11 cellular contexts compared by ENCODE assay signal in the genomic region with DNA sequence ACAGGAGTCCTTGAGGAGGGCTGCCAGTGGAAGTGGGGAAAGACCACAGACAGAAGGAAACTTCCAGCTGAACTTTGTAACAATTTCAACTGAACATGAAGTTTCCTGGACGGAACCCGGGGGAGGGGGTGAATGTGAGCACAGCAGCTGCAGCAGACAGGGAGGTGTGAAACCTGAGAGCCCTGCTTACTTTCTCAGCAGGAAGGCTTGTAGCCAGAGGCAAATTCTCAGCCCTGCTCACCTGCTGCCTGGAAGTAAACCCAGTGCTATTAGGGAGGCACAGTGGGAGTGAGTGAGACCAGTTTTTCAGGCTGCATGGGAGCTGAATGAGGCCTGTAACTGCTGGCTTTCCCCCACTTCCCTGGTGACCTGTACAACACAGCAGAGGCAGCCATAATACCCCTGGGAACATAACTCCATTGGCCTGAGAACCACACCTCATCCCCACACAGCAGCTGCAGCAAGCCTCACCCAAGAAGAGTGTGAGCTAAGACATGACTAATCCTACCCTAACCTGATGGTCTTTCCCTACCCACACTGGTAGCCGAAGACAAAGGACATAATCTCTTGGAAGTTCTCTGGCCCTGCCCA. TPM values are rescaled to one million over a fixed set of nuclear protein-coding genes. Genes with fewer than 3 reads are reported as not detected.
A peak's percentile ranks its signal among the peaks of the same experiment; 100 is the strongest.
DNase-seq lines count a peak whose midpoint lies in the region; ATAC-seq and TF ChIP-seq lines count a peak whose summit lies in the region.
"Had no signal": no experiment of that assay in that cellular context is flagged by ENCODE, and none has a peak within 500 bp of the region (broad histone marks: within the 10 kb centered on the region; RNA-seq: fewer than 3 reads in every experiment).

No MANE protein-coding gene starts in this region.

- H3K36me3 ChIP-seq in A673 (ENCODE audit: insufficient read depth, low read length, poor library complexity, severe bottlenecking) (no peaks in the 10 kb centered on the region), brain microvascular endothelial cell (replicated peaks) (no peaks in the 10 kb centered on the region)

- CTCF ChIA-PET in A673 (lab: Charles Lee): no interaction called here

- intact Hi-C loops in A673 (cut with micrococcal nuclease; ENCODE audit: unreplicated experiment): no loop called here

- DNase-seq in A673 (ENCODE audit: low spot score): peak; percentile 3
- peak; percentile 39 for DNase-seq in NCI-H510A (lab: John Stamatoyannopoulos, UW)
- DNase-seq in foreskin keratinocyte: peak; percentile 93 to 98
- DNase-seq in brain microvascular endothelial cell: no peak
- DNase-seq: activated naive CD8-positive, alpha-beta T cell treated with anti-CD3 and anti-CD28 coated beads, Interleukin-2, amount 10 ng/mL, durations not matched to agents 7 days and 5 days had no signal

- TF ChIP-seq CTCF in A673 (conservative IDR thresholded peaks at IDR 0.05; ENCODE audit: low read depth, low read length) (no peak), foreskin keratinocyte (conservative IDR thresholded peaks at IDR 0.05) (no peak), brain microvascular endothelial cell (IDR thresholded peaks at IDR 0.05; ENCODE audit: low read depth, low read length, missing control alignments) (no peak)

- H3K27me3 ChIP-seq in A673 (replicated peaks; ENCODE audit: insufficient read depth, low read depth, low read length, poor library complexity) (peaks cover 44% of the 10 kb centered on the region), foreskin keratinocyte (no peaks in the 10 kb centered on the region), brain microvascular endothelial cell (replicated peaks) (no peaks in the 10 kb centered on the region)

- H3K27ac ChIP-seq in A673 (ENCODE audit: low read depth, low read length, poor library complexity, severe bottlenecking): no peak overlapping the region
- H3K27ac ChIP-seq in foreskin keratinocyte: peak overlapping the region; percentile 99
- H3K27ac ChIP-seq in brain microvascular endothelial cell: no peak overlapping the region

- H3K4me3 ChIP-seq in A673 (ENCODE audit: low read depth, low read length, poor library complexity, severe bottlenecking) (no peak overlapping the region), brain microvascular endothelial cell (ENCODE audit: low read depth, low read length) (no peak overlapping the region)

- no peaks in the 10 kb centered on the region for H3K4me1 ChIP-seq in A673 (ENCODE audit: insufficient read depth, low read length, poor library complexity, severe bottlenecking)
- H3K4me1 ChIP-seq in foreskin keratinocyte: peaks cover 23% of the 10 kb centered on the region

- ATAC-seq in HG03175 (IDR thresholded peaks at IDR 0.05; ENCODE audit: unreplicated experiment) (peak; percentile 45), foreskin keratinocyte (peak; percentile 97), HG03521 (IDR thresholded peaks at IDR 0.05; ENCODE audit: unreplicated experiment) (no peak), HG02642 (IDR thresholded peaks at IDR 0.05; ENCODE audit: poor library complexity, unreplicated experiment) (no peak), GM19328 (IDR thresholded peaks at IDR 0.05; ENCODE audit: unreplicated experiment) (no peak)

- BruUV-seq in A673 (replicated peaks; lab: Mats Ljungman, UMichigan): no TSS peak

- no peaks in the 10 kb centered on the region for H3K9me3 ChIP-seq in A673 (ENCODE audit: low read depth, low read length, poor library complexity, severe bottlenecking)

- in situ Hi-C loops in brain microvascular endothelial cell (cut with HindIII; ENCODE audit: low pct_ligation_motif_present, low sequenced_read_pairs): no loop called here

- POLR2A ChIA-PET in A673 (lab: Charles Lee; ENCODE audit: low non-redundant PET): no interaction called here

RNA-seq across cellular contexts. Expression of gene SPRR2F, which starts 9.6 kb away (rescaled TPM):
- total RNA-seq in A673 (2021): not detected in 2 replicates
- total RNA-seq in foreskin keratinocyte: not detected in 2 replicates
- not detected in 2 replicates for polyA plus RNA-seq in foreskin keratinocyte
- total RNA-seq: activated naive CD8-positive, alpha-beta T cell treated with anti-CD3 and anti-CD28 coated beads, Interleukin-2, amount 10 ng/mL, durations not matched to agents 7 days and 5 days; fibroblast of villous mesenchyme had no signal
- polyA plus RNA-seq: neural cell had no signal

RNA-seq across cellular contexts. Expression of gene SPRR2G, which starts 27.8 kb away (rescaled TPM):
- not detected in 2 replicates for total RNA-seq in A673 (2021)
- total RNA-seq in foreskin keratinocyte: 2.7 and 3.1 TPM in 2 replicates
- 1.4 and 2.9 TPM in 2 replicates for polyA plus RNA-seq in foreskin keratinocyte
- total RNA-seq: activated naive CD8-positive, alpha-beta T cell treated with anti-CD3 and anti-CD28 coated beads, Interleukin-2, amount 10 ng/mL, durations not matched to agents 7 days and 5 days; fibroblast of villous mesenchyme had no signal
- polyA plus RNA-seq: neural cell had no signal

RNA-seq across cellular contexts. Expression of gene SPRR2E, which starts 28.6 kb away (rescaled TPM):
- total RNA-seq in A673 (2021): not detected in 2 replicates
- 3.5 and 5.9 TPM in 2 replicates for total RNA-seq in foreskin keratinocyte
- polyA plus RNA-seq in foreskin keratinocyte: 3.4 and 4.3 TPM in 2 replicates
- total RNA-seq: activated naive CD8-positive, alpha-beta T cell treated with anti-CD3 and anti-CD28 coated beads, Interleukin-2, amount 10 ng/mL, durations not matched to agents 7 days and 5 days; fibroblast of villous mesenchyme had no signal
- polyA plus RNA-seq: neural cell had no signal

RNA-seq across cellular contexts. Expression of gene SPRR2B, which starts 51.5 kb away (rescaled TPM):
- total RNA-seq in A673 (2021): not detected in 2 replicates
- total RNA-seq in foreskin keratinocyte: 0.18 TPM in 1 of 2 replicates, not detected in the other
- 0.21 TPM in 1 of 2 replicates, not detected in the other for polyA plus RNA-seq in foreskin keratinocyte
- total RNA-seq: activated naive CD8-positive, alpha-beta T cell treated with anti-CD3 and anti-CD28 coated beads, Interleukin-2, amount 10 ng/mL, durations not matched to agents 7 days and 5 days; fibroblast of villous mesenchyme had no signal
- polyA plus RNA-seq: neural cell had no signal

Comparison
In these comparisons a context has a peak if more than half of its experiments do, and no peak if none do; other contexts are left out.
1. ATAC-seq: peak in HG03175 (single experiment) and foreskin keratinocyte (single experiment); none in HG03521 (single experiment), HG02642 (single experiment) and GM19328 (single experiment).